Comparison of ENCODE assay signal across 16 cellular contexts in the genomic region with DNA sequence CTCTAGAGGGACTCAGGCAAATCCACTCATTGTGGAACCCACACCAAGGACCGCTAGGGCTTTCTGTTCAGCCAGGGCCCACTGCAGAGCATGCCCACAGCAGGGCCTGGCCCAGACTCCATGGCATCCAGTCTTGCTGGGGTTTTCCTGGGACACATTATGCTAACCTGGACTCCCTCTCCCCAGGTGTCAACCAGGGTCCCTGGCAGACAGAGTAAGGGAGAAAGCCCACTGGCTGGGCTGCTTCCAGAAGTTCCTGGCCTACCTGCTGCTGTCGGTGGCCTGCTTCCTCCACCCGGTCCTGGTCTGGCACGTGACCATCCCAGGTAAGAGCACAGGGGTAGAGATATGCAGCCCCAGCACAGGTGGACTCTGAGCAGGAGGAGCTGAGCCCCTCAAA. TPM values are rescaled to one million over a fixed set of nuclear protein-coding genes. Genes with fewer than 3 reads are reported as not detected.
A peak's percentile ranks its signal among the peaks of the same experiment; 100 is the strongest.
DNase-seq lines count a peak whose midpoint lies in the region; ATAC-seq and TF ChIP-seq lines count a peak whose summit lies in the region.
"Had no signal": no experiment of that assay in that cellular context is flagged by ENCODE, and none has a peak within 500 bp of the region (broad histone marks: within the 10 kb centered on the region; RNA-seq: fewer than 3 reads in every experiment).

No MANE protein-coding gene starts in this region.

- TF ChIP-seq CTCF in DND-41 (IDR thresholded peaks at IDR 0.05; ENCODE audit: borderline replicate concordance, extremely low read depth, low read length, poor library complexity, severe bottlenecking) = no peak
- no peak for TF ChIP-seq CTCF in KMS-11 (conservative IDR thresholded peaks at IDR 0.05; ENCODE audit: low read depth, low read length)

- H3K27ac ChIP-seq in DND-41 (ENCODE audit: low read length) (peak overlapping the region; percentile 69), KMS-11 (peak overlapping the region; percentile 45), layer of hippocampus (ENCODE audit: low read depth, low read length) (peak overlapping the region; percentile 6), temporal lobe (ENCODE audit: low read depth, low read length) (peak overlapping the region; percentile 1)

- H3K79me2 ChIP-seq in DND-41 (ENCODE audit: insufficient read depth, low read length) (no peaks in the 10 kb centered on the region), KMS-11 (ENCODE audit: insufficient read depth, low read depth) (no peaks in the 10 kb centered on the region)

- H4K20me1 ChIP-seq in DND-41 (ENCODE audit: insufficient read depth, low read length) = no peaks in the 10 kb centered on the region
- H4K20me1 ChIP-seq in KMS-11 (ENCODE audit: insufficient read depth) = no peaks in the 10 kb centered on the region

- H2AFZ ChIP-seq in DND-41 (ENCODE audit: low read depth, low read length) (no peak overlapping the region), KMS-11 (ENCODE audit: low read depth) (0 out of 2 replicates have a peak overlapping the region, but pooled peaks have one; percentile 38)
- H2AFZ ChIP-seq: GM23338 had no signal

- H3K36me3 ChIP-seq in DND-41 (ENCODE audit: insufficient read depth, low read length) (no peaks in the 10 kb centered on the region), KMS-11 (ENCODE audit: insufficient read depth) (no peaks in the 10 kb centered on the region)

- ATAC-seq in DND-41 (ENCODE audit: insufficient read depth, low read depth) = no peak
- ATAC-seq in HG02870 (IDR thresholded peaks at IDR 0.05; ENCODE audit: unreplicated experiment) = no peak

- DNase-seq in DND-41 (no peak), AG20443 (ENCODE audit: low spot score) (no peak), inferior parietal cortex (ENCODE audit: extremely low spot score) (no peak)
- DNase-seq: NCI-H1436 treated with DMSO at 0.1 percent for 48 hours, NCI-H2029 treated with DMSO at 0.1 percent for 48 hours, NCI-H2171 treated with DMSO at 0.1 percent for 48 hours, NCI-H446 treated with DMSO at 0.1 percent for 48 hours had no signal

- no peaks in the 10 kb centered on the region for H3K27me3 ChIP-seq in DND-41 (ENCODE audit: insufficient read depth, low read length, poor library complexity)
- H3K27me3 ChIP-seq in KMS-11 (ENCODE audit: insufficient read depth, low read depth) = no peaks in the 10 kb centered on the region
- H3K27me3 ChIP-seq in layer of hippocampus (ENCODE audit: control insufficient read depth, insufficient read depth, low read length) = no peaks in the 10 kb centered on the region

- H3K4me1 ChIP-seq in DND-41 (ENCODE audit: insufficient read depth, low read length) (peaks cover 33% of the 10 kb centered on the region), KMS-11 (ENCODE audit: low read depth, poor library complexity, severe bottlenecking) (peaks cover 46% of the 10 kb centered on the region)

- H3K4me2 ChIP-seq in DND-41 (ENCODE audit: insufficient read depth, low read length) (no peak overlapping the region), KMS-11 (peak overlapping the region; percentile 13; the same call in 1 of the 2 replicates)
- H3K4me2 ChIP-seq: GM23338 had no signal

- H3K4me3 ChIP-seq in DND-41 (ENCODE audit: low read depth in 1 of 2, low read length in 2 of 2) (no peak overlapping the region), KMS-11 (IDR thresholded peaks at IDR 0.05; ENCODE audit: insufficient read depth, low read depth, low read length) (no peak overlapping the region)
- H3K4me3 ChIP-seq: GM23338, K562 had no signal

- no peak overlapping the region for H3K9ac ChIP-seq in DND-41 (ENCODE audit: low read depth, low read length)
- H3K9ac ChIP-seq in KMS-11 = no peak overlapping the region

- no peaks in the 10 kb centered on the region for H3K9me3 ChIP-seq in DND-41 (ENCODE audit: insufficient read depth, low read length, severe bottlenecking)

RNA-seq across cellular contexts. Expression of a gene that starts 22.3 kb away (rescaled TPM):
- total RNA-seq in temporal lobe = not detected
- total RNA-seq: CD8-positive, alpha-beta memory T cell; GM23338; K562; M059J; RPMI7951 had no signal

RNA-seq across cellular contexts. Expression of a gene that starts 26.2 kb away (rescaled TPM):
- total RNA-seq in temporal lobe = 12.0 TPM

RNA-seq across cellular contexts. Expression of a gene that starts 45.2 kb away (rescaled TPM):
- 3.4 TPM for total RNA-seq in temporal lobe

Comparison
In these comparisons a context has a peak if more than half of its experiments do, and no peak if none do; other contexts are left out.
1. H3K27ac ChIP-seq: peak in every context shown above with its lines; median percentile 69 in DND-41; 45 in KMS-11; 6 in layer of hippocampus; 1 in temporal lobe.